1 cellular context compared by ENCODE assay signal in genomic region chr1:161399257-161399998, GRCh38.
A peak's percentile ranks its signal among the peaks of the same experiment; 100 is the strongest.
TF ChIP-seq lines count a peak whose summit lies in the region.

No MANE protein-coding gene starts in this region.

TF ChIP-seq in HEK293, 187 proteins besides CTCF, POLR2A, EP300 and RAD21 (continued from another document):
- TF ChIP-seq ZNF280D (tag by site-specific recombination; IDR thresholded peaks at IDR 0.05): 0 out of 2 replicates have a peak, but pooled peaks have one; percentile 58
- peak; percentile 72 for TF ChIP-seq KLF8 (tag by site-specific recombination; IDR thresholded peaks at IDR 0.05)
- 0 out of 2 replicates have a peak, but pooled peaks have one; percentile 68 for TF ChIP-seq YY1 (tag by site-specific recombination; IDR thresholded peaks at IDR 0.05)
- TF ChIP-seq KLF1 (tag by site-specific recombination; IDR thresholded peaks at IDR 0.05): no peak; the same call in 1 of the 2 replicates
- peak; percentile 20; the same call in 1 of the 2 replicates for TF ChIP-seq ZSCAN23 (tag by site-specific recombination; IDR thresholded peaks at IDR 0.05)
- TF ChIP-seq ZNF121 (tag by site-specific recombination; IDR thresholded peaks at IDR 0.05): no peak
- peak; percentile 38 for TF ChIP-seq SP3 (tag by site-specific recombination; IDR thresholded peaks at IDR 0.05)
- TF ChIP-seq, protein P1, sequence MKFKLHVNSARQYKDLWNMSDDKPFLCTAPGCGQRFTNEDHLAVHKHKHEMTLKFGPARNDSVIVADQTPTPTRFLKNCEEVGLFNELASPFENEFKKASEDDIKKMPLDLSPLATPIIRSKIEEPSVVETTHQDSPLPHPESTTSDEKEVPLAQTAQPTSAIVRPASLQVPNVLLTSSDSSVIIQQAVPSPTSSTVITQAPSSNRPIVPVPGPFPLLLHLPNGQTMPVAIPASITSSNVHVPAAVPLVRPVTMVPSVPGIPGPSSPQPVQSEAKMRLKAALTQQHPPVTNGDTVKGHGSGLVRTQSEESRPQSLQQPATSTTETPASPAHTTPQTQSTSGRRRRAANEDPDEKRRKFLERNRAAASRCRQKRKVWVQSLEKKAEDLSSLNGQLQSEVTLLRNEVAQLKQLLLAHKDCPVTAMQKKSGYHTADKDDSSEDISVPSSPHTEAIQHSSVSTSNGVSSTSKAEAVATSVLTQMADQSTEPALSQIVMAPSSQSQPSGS (tag by site-specific recombination; IDR thresholded peaks at IDR 0.05; ENCODE audit: low read depth): no peak
- TF ChIP-seq ZNF677 (tag by site-specific recombination; IDR thresholded peaks at IDR 0.05): peak; percentile 75; the same call in 1 of the 2 replicates
- no peak for TF ChIP-seq ZNF791 (tag by site-specific recombination; IDR thresholded peaks at IDR 0.05)
- 0 out of 2 replicates have a peak, but pooled peaks have one; percentile 25 for TF ChIP-seq ZNF792 (tag by site-specific recombination; IDR thresholded peaks at IDR 0.05)
- peak; percentile 61 for TF ChIP-seq ZNF449 (tag by site-specific recombination; IDR thresholded peaks at IDR 0.05)
- peak; percentile 95 for TF ChIP-seq ZNF324 (tag by site-specific recombination; IDR thresholded peaks at IDR 0.05)
- no peak for TF ChIP-seq ZNF433 (tag by site-specific recombination; IDR thresholded peaks at IDR 0.05; ENCODE audit: low read depth)
